Comparison of ENCODE assay signal across 18 cellular contexts in genomic region chr22:46792841-46793261, GRCh38. TPM values are rescaled to one million over a fixed set of nuclear protein-coding genes. Genes with fewer than 3 reads are reported as not detected.
DNase-seq lines count a peak whose midpoint lies in the region; ATAC-seq and TF ChIP-seq lines count a peak whose summit lies in the region.
"Had no signal": no experiment of that assay in that cellular context is flagged by ENCODE, and none has a peak within 500 bp of the region (broad histone marks: within the 10 kb centered on the region; RNA-seq: fewer than 3 reads in every experiment).

No MANE protein-coding gene starts in this region.

- no peaks in the 10 kb centered on the region for H3K9me3 ChIP-seq in CD8-positive, alpha-beta memory T cell (ENCODE audit: low read length)
- no peaks in the 10 kb centered on the region for H3K9me3 ChIP-seq in effector memory CD4-positive, alpha-beta T cell (ENCODE audit: control insufficient read depth, low read length)
- H3K9me3 ChIP-seq in sigmoid colon, result no peaks in the 10 kb centered on the region
- H3K9me3 ChIP-seq: breast epithelium, right lobe of liver, tibial artery had no signal

- peaks cover 8% of the 10 kb centered on the region for H3K36me3 ChIP-seq in CD8-positive, alpha-beta memory T cell (ENCODE audit: insufficient read depth, low read length)
- H3K36me3 ChIP-seq in effector memory CD4-positive, alpha-beta T cell (ENCODE audit: control insufficient read depth, insufficient read depth, low read length), result peaks cover 34% of the 10 kb centered on the region
- H3K36me3 ChIP-seq in sigmoid colon, result peaks cover 7 to 35% (median 21%) of the 10 kb centered on the region in 4 donors
- H3K36me3 ChIP-seq: breast epithelium had no signal

- no peak for TF ChIP-seq EP300 in sigmoid colon (IDR thresholded peaks at IDR 0.05)

- POLR2A ChIA-PET in activated CD4-positive, alpha-beta T cell treated with anti-CD3 and anti-CD28 coated beads for 36 hours (lab: Charles Lee), result no interaction called here
- POLR2A ChIA-PET in CD8-positive, alpha-beta memory T cell (lab: Charles Lee), result interaction anchor here (2.6 kb wide), 1 partner anchor 31 kb away, joined by 46 read pairs; the partner anchor contains the start of gene TBC1D22A

- no peak for ATAC-seq in activated CD4-positive, alpha-beta T cell treated with anti-CD3 and anti-CD28 coated beads for 36 hours
- ATAC-seq in HG03520 (IDR thresholded peaks at IDR 0.05; ENCODE audit: unreplicated experiment) (no peak), GM21515 (IDR thresholded peaks at IDR 0.05; ENCODE audit: unreplicated experiment) (no peak)
- ATAC-seq: K562, Panc1 had no signal

- H3K4me1 Mint-ChIP-seq in activated CD4-positive, alpha-beta T cell treated with anti-CD3 and anti-CD28 coated beads for 36 hours, result peaks cover 45% of the 10 kb centered on the region
- H3K4me1 Mint-ChIP-seq in CD8-positive, alpha-beta memory T cell, result peaks cover 40 to 60% (median 43%) of the 10 kb centered on the region in 3 donors

- peaks cover 42% of the 10 kb centered on the region for H3K4me1 ChIP-seq in CD8-positive, alpha-beta memory T cell (ENCODE audit: insufficient read depth, low read length)
- peaks cover 38% of the 10 kb centered on the region for H3K4me1 ChIP-seq in effector memory CD4-positive, alpha-beta T cell (ENCODE audit: control insufficient read depth, insufficient read depth, low read length, poor library complexity, severe bottlenecking)
- H3K4me1 ChIP-seq in sigmoid colon, result peaks cover 0 to 13% (median 8%) of the 10 kb centered on the region in 4 donors
- H3K4me1 ChIP-seq: breast epithelium had no signal

- intact Hi-C loops in activated CD4-positive, alpha-beta T cell treated with anti-CD3 and anti-CD28 coated beads for 36 hours (cut with DNase I, micrococcal nuclease), result no loop called here
- intact Hi-C loops in sigmoid colon (cut with DNase I), result no loop called here

- TF ChIP-seq CTCF in sigmoid colon (IDR thresholded peaks at IDR 0.05), result no peak

- DNase-seq in activated CD4-positive, alpha-beta T cell treated with anti-CD3 and anti-CD28 coated beads for 36 hours, result no peak
- no peak for DNase-seq in activated CD4-positive, alpha-beta T cell treated with anti-CD3 and anti-CD28 coated beads for 48 hours
- no peak for DNase-seq in CD8-positive, alpha-beta memory T cell
- no peak for DNase-seq in effector memory CD4-positive, alpha-beta T cell
- peak; percentile 43 for DNase-seq in sigmoid colon
- DNase-seq in stimulated activated CD4-positive, alpha-beta T cell treated with anti-CD3 and anti-CD28 coated beads, Interleukin-4, amount 100 ng/mL, for 4 hours, result no peak
- DNase-seq: effector CD4-positive, alpha-beta T cell; NCI-H1092; NCI-H2171; right lobe of liver; stimulated activated CD4-positive, alpha-beta T cell treated with anti-CD3 and anti-CD28 coated beads, Interleukin-4, amount 100 ng/mL, for 1 hour; stimulated activated CD8-positive, alpha-beta memory T cell treated with anti-CD3 and anti-CD28 coated beads, Interleukin-4, amount 100 ng/mL, for 48 hours had no signal

- CTCF ChIA-PET in activated CD4-positive, alpha-beta T cell treated with anti-CD3 and anti-CD28 coated beads for 36 hours (lab: Charles Lee), result interaction anchor here (0.9 to 2.2 kb wide), 2 partner anchors 10 to 12 kb away, joined by 3 to 35 read pairs; no protein-coding TSS in a partner anchor
- CTCF ChIA-PET in CD8-positive, alpha-beta memory T cell (lab: Charles Lee), result interaction anchor here (1.5 to 5.7 kb wide), 4 partner anchors 10 to 230 kb away, joined by 4 to 43 read pairs (median 22); partner anchors contain the start of gene TBC1D22A

- no peak overlapping the region for H3K4me3 Mint-ChIP-seq in activated CD4-positive, alpha-beta T cell treated with anti-CD3 and anti-CD28 coated beads for 36 hours
- no peak overlapping the region for H3K4me3 Mint-ChIP-seq in CD8-positive, alpha-beta memory T cell

- H3K36me3 Mint-ChIP-seq in activated CD4-positive, alpha-beta T cell treated with anti-CD3 and anti-CD28 coated beads for 36 hours (ENCODE audit: low read depth), result peaks cover 28% of the 10 kb centered on the region
- peaks cover 0 to 55% (median 0%) of the 10 kb centered on the region in 3 donors for H3K36me3 Mint-ChIP-seq in CD8-positive, alpha-beta memory T cell

- no peak for TF ChIP-seq POLR2A in sigmoid colon (IDR thresholded peaks at IDR 0.05)

- H3K9me3 Mint-ChIP-seq in activated CD4-positive, alpha-beta T cell treated with anti-CD3 and anti-CD28 coated beads for 36 hours (ENCODE audit: low read depth), result no peaks in the 10 kb centered on the region
- no peaks in the 10 kb centered on the region for H3K9me3 Mint-ChIP-seq in CD8-positive, alpha-beta memory T cell

- H3K27me3 ChIP-seq in CD8-positive, alpha-beta memory T cell (ENCODE audit: insufficient read depth, low read length, poor library complexity, severe bottlenecking), result no peaks in the 10 kb centered on the region
- H3K27me3 ChIP-seq in effector memory CD4-positive, alpha-beta T cell (replicated peaks; ENCODE audit: control insufficient read depth, insufficient read depth, low read length, poor library complexity, severe bottlenecking), result no peaks in the 10 kb centered on the region
- no peaks in the 10 kb centered on the region for H3K27me3 ChIP-seq in sigmoid colon
- H3K27me3 ChIP-seq: breast epithelium, right lobe of liver, tibial artery had no signal

- H3K4me3 ChIP-seq in CD8-positive, alpha-beta memory T cell (ENCODE audit: low read length), result no peak overlapping the region
- H3K4me3 ChIP-seq in effector memory CD4-positive, alpha-beta T cell (ENCODE audit: insufficient read depth, low read depth, low read length, poor library complexity, severe bottlenecking), result no peak overlapping the region
- no peak overlapping the region for H3K4me3 ChIP-seq in sigmoid colon
- H3K4me3 ChIP-seq: breast epithelium, K562, right lobe of liver, tibial artery had no signal

- H3K27ac ChIP-seq in CD8-positive, alpha-beta memory T cell (ENCODE audit: low read depth, low read length), result no peak overlapping the region
- peak overlapping the region; percentile 97 for H3K27ac ChIP-seq in effector memory CD4-positive, alpha-beta T cell (ENCODE audit: insufficient read depth, low read length, poor library complexity, severe bottlenecking)
- no peak overlapping the region for H3K27ac ChIP-seq in sigmoid colon
- H3K27ac ChIP-seq: tibial artery had no signal

- WGBS in sigmoid colon, 2 donors, result 93 to 94% methylated on average over 8 of the region's 8 CpGs

- no peaks in the 10 kb centered on the region for H3K27me3 Mint-ChIP-seq in activated CD4-positive, alpha-beta T cell treated with anti-CD3 and anti-CD28 coated beads for 36 hours
- H3K27me3 Mint-ChIP-seq in CD8-positive, alpha-beta memory T cell, result no peaks in the 10 kb centered on the region

- peak overlapping the region; percentile 96 for H3K27ac Mint-ChIP-seq in activated CD4-positive, alpha-beta T cell treated with anti-CD3 and anti-CD28 coated beads for 36 hours
- H3K27ac Mint-ChIP-seq in CD8-positive, alpha-beta memory T cell, result peak overlapping the region; percentile 67 to 100 (median 100)

RNA-seq across cellular contexts. Expression of gene TBC1D22A, which starts 30.4 kb away (rescaled TPM):
- 10 to 100 TPM; 36.0 to 38.0 TPM for total RNA-seq in activated CD4-positive, alpha-beta T cell treated with anti-CD3 and anti-CD28 coated beads for 36 hours
- total RNA-seq in CD8-positive, alpha-beta memory T cell, result 10 to 100 TPM; 34.0 to 34.8 TPM
- polyA plus RNA-seq in CD8-positive, alpha-beta memory T cell, result 26.6 TPM
- 10 to 100 TPM; 13.6 to 14.3 (median 13.8) TPM for total RNA-seq in sigmoid colon
- polyA plus RNA-seq in sigmoid colon, result 10 to 100 TPM; 19.2 to 34.6 (median 19.4) TPM

RNA-seq across cellular contexts. Expression of gene CERK, which starts 54.8 kb away (rescaled TPM):
- total RNA-seq in activated CD4-positive, alpha-beta T cell treated with anti-CD3 and anti-CD28 coated beads for 36 hours, result 10 to 100 TPM; 27.0 to 32.8 TPM
- 10 to 100 TPM; 64.3 to 64.5 TPM for total RNA-seq in CD8-positive, alpha-beta memory T cell
- polyA plus RNA-seq in CD8-positive, alpha-beta memory T cell, result 108 TPM
- 10 to 100 TPM; 23.9 to 45.5 (median 29.2) TPM for total RNA-seq in sigmoid colon
- 10 to 100 TPM; 26.1 to 29.5 (median 26.4) TPM for polyA plus RNA-seq in sigmoid colon
